Comparison of ENCODE assay signal across 14 cellular contexts in the genomic region with DNA sequence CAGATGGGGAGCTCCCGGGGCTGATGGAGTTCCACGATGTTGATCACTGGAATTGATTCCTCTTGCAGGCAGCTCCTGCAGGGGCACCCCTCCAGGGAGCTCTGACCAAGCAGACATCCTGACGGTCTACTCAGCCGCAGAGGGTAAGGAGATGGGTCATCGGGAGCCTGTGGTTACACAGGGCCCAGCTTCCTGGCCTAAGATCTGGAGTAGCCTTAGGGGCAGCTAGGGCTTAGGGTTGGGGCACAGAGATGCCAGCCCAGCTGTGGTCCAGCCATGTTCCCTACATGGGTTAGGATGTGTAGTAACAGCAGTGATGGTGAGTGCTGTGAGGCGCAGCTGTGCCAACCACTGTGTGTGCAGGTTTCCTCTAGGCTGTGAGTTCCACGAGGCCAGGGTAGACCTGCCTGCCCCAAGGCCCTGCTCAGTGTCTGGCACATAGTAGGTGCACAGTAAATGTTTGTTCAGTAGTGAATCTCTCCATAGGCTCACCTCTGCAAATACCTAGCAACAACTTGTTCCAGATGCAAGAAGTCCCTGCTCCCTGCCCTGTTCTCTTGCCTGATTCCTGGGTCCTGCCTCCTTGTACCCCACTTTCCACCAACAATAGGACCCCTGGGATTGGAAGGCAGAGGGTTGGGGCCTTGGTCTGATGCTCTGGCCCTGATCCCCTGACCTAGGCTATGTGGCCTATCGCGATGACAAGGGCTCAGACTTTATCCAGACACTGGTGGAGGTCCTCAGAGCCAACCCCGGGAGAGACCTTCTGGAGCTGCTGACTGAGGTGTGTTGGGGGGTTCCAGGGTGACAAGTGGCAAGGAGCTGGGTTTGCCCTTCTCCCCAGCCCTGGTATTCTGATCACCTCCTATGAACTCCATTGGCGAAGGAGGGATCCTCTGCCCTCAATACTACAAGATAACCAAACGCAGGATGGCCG. TPM values are rescaled to one million over a fixed set of nuclear protein-coding genes. Genes with fewer than 3 reads are reported as not detected.
DNase-seq lines count a peak whose midpoint lies in the region; ATAC-seq and TF ChIP-seq lines count a peak whose summit lies in the region.
"Had no signal": no experiment of that assay in that cellular context is flagged by ENCODE, and none has a peak within 500 bp of the region (broad histone marks: within the 10 kb centered on the region; RNA-seq: fewer than 3 reads in every experiment).

No MANE protein-coding gene starts in this region.

- H3K4me2 ChIP-seq in IMR-90 (ENCODE audit: low read depth, low read length), result no peak overlapping the region
- no peak overlapping the region for H3K4me2 ChIP-seq in osteoblast (ENCODE audit: insufficient read depth, low read length)

- no peak overlapping the region for H3K14ac ChIP-seq in IMR-90 (replicated peaks; ENCODE audit: low read depth, low read length)

- H4K5ac ChIP-seq in IMR-90 (ENCODE audit: low read depth, low read length), result no peak overlapping the region

- no peak overlapping the region for H2BK120ac ChIP-seq in IMR-90 (ENCODE audit: low read depth, low read length)

- 0 out of 2 replicates have a peak, but pooled peaks cover 7% of the 10 kb centered on the region for H3K9me1 ChIP-seq in IMR-90 (ENCODE audit: insufficient read depth, low read length)

- H2AFZ ChIP-seq in IMR-90 (replicated peaks; ENCODE audit: low read length, poor library complexity), result no peak overlapping the region
- H2AFZ ChIP-seq in osteoblast (ENCODE audit: low read length), result no peak overlapping the region

- H2BK5ac ChIP-seq in IMR-90 (ENCODE audit: low read depth, low read length, poor library complexity, severe bottlenecking), result no peak overlapping the region

- H3K79me1 ChIP-seq in IMR-90 (ENCODE audit: low read depth in 1 of 2, low read length in 2 of 2), result peaks cover 0 to 13% of the 10 kb centered on the region in 2 experiments; a peak in 2 of 4 replicates

- no peak overlapping the region for H2BK15ac ChIP-seq in IMR-90 (ENCODE audit: low read depth, low read length)

- dilution Hi-C loops in IMR-90 (cut with HindIII; ENCODE audit: low sequenced_read_pairs, unreplicated experiment), result no loop called here

- DNase-seq in T-helper 2 cell treated with Interferon-gamma antibody and Interleukin-4, amounts not matched to agents 5 μg/mL and 100 μg/mL, for 36 hours (ENCODE audit: low spot score), result no peak
- DNase-seq in T-helper 2 cell (no peak), IMR-90 (no peak), osteoblast (ENCODE audit: insufficient read length, low spot score, missing footprints) (peak; percentile 83), kidney glomerular epithelial cell (lab: John Stamatoyannopoulos, UW) (no peak)
- DNase-seq: activated CD8-positive, alpha-beta memory T cell treated with anti-CD3 and anti-CD28 coated beads, Interleukin-2, amount 50 U/mL, for 4 hours; T1000; tibial artery had no signal

- POLR2A ChIA-PET in IMR-90 (lab: Charles Lee; ENCODE audit: unreplicated experiment), result interaction anchor here (0.6 to 1.0 kb wide), 2 partner anchors 14 to 23 kb away, joined by 3 read pairs; a partner anchor contains a TSS

- peak overlapping the region; percentile 98 for H2AK9ac ChIP-seq in IMR-90 (replicated peaks; ENCODE audit: low read depth, low read length, poor library complexity)

- CTCF ChIA-PET in IMR-90 (lab: Yijun Ruan, JAX), result interaction anchor here (1.6 kb wide), 1 partner anchor 19 kb away, joined by 6 read pairs; no protein-coding TSS in a partner anchor

- ATAC-seq in IMR-90 (ENCODE audit: low read depth) (no peak), HG02870 (IDR thresholded peaks at IDR 0.05; ENCODE audit: unreplicated experiment) (no peak), GM19328 (IDR thresholded peaks at IDR 0.05; ENCODE audit: unreplicated experiment) (no peak)

- H3K27me3 ChIP-seq in IMR-90 (ENCODE audit: control insufficient read depth, insufficient read depth, low read length), result no peaks in the 10 kb centered on the region
- no peaks in the 10 kb centered on the region for H3K27me3 ChIP-seq in osteoblast (ENCODE audit: insufficient read depth, low read length)
- H3K27me3 ChIP-seq: right lobe of liver, tibial artery had no signal

- in situ Hi-C loops in IMR-90 (cut with MboI; ENCODE audit: low sequenced_read_pairs), result no loop called here

- 100% methylated on average over 1 of the region's 13 CpGs; no CpG with 5 or more reads in 1 of the 2 experiments for WGBS in IMR-90 (ENCODE audit: extremely low coverage in 2 of 2, insufficient read length in 1 of 2), 2 experiments

- no peaks in the 10 kb centered on the region for H3K36me3 ChIP-seq in IMR-90 (ENCODE audit: control insufficient read depth, insufficient read depth, low read length)
- H3K36me3 ChIP-seq in osteoblast (ENCODE audit: insufficient read depth, low read length), result no peaks in the 10 kb centered on the region
- H3K36me3 ChIP-seq: right lobe of liver, tibial artery had no signal

- H3K9me3 ChIP-seq in IMR-90 (ENCODE audit: control insufficient read depth, insufficient read depth, low read length) (no peaks in the 10 kb centered on the region), osteoblast (ENCODE audit: low read depth, low read length) (no peaks in the 10 kb centered on the region)
- H3K9me3 ChIP-seq: right lobe of liver, tibial artery had no signal

- H3K27ac ChIP-seq in IMR-90 (ENCODE audit: insufficient read depth, low read length), result no peak overlapping the region
- H3K27ac ChIP-seq in osteoblast (ENCODE audit: low read depth, low read length), result no peak overlapping the region

- no peak overlapping the region for H4K8ac ChIP-seq in IMR-90 (ENCODE audit: low read depth in 2 of 2, low read length in 2 of 2)

- H3K27ac Mint-ChIP-seq in T-helper 2 cell treated with Interferon-gamma antibody and Interleukin-4, amounts not matched to agents 5 μg/mL and 100 μg/mL, for 36 hours, result no peak overlapping the region
- peak overlapping the region in 3 of 5 experiments; percentile 50 to 78 (median 66) for H3K27ac Mint-ChIP-seq in brain

- H4K20me1 ChIP-seq in IMR-90 (ENCODE audit: insufficient read depth, low read length) (peaks cover 11% of the 10 kb centered on the region), osteoblast (ENCODE audit: insufficient read depth, low read length) (no peaks in the 10 kb centered on the region)

- H3K4ac ChIP-seq in IMR-90 (ENCODE audit: low read depth, low read length), result peak overlapping the region; percentile 95

- H3K27me3 Mint-ChIP-seq in T-helper 2 cell treated with Interferon-gamma antibody and Interleukin-4, amounts not matched to agents 5 μg/mL and 100 μg/mL, for 36 hours (ENCODE audit: low read depth), result peaks cover 17% of the 10 kb centered on the region
- peaks cover 19% of the 10 kb centered on the region for H3K27me3 Mint-ChIP-seq in brain

- no peak overlapping the region for H3K23ac ChIP-seq in IMR-90 (ENCODE audit: low read depth, low read length)

- intact Hi-C loops in IMR-90 (cut with micrococcal nuclease), result no loop called here

- TF ChIP-seq POLR2A in IMR-90 (IDR thresholded peaks at IDR 0.05; ENCODE audit: low read depth, low read length), result no peak

- no peaks in the 10 kb centered on the region for H3K79me2 ChIP-seq in osteoblast (ENCODE audit: insufficient read depth, low read length)

- BruUV-seq in IMR-90 (replicated peaks; lab: Mats Ljungman, UMichigan), result no TSS peak

- peaks cover 3% of the 10 kb centered on the region; the same call in 1 of the 2 replicates for H3K4me1 ChIP-seq in IMR-90 (ENCODE audit: control insufficient read depth, insufficient read depth, low read length)
- peaks cover 4% of the 10 kb centered on the region for H3K4me1 ChIP-seq in osteoblast (ENCODE audit: insufficient read depth, low read length)

- no peak overlapping the region for H3K56ac ChIP-seq in IMR-90 (ENCODE audit: extremely low read depth, insufficient read depth, low read length)

- no peak overlapping the region for H3K18ac ChIP-seq in IMR-90 (ENCODE audit: low read depth, low read length)

- H2BK20ac ChIP-seq in IMR-90 (ENCODE audit: low read depth, low read length), result no peak overlapping the region

- no peak overlapping the region for H4K91ac ChIP-seq in IMR-90 (ENCODE audit: insufficient read depth, low read depth, low read length)

- H3K4me1 Mint-ChIP-seq in T-helper 2 cell treated with Interferon-gamma antibody and Interleukin-4, amounts not matched to agents 5 μg/mL and 100 μg/mL, for 36 hours (ENCODE audit: low read depth), result peaks cover 20% of the 10 kb centered on the region
- H3K4me1 Mint-ChIP-seq in brain, result peaks cover 21% of the 10 kb centered on the region

- no peak overlapping the region for H3K9ac ChIP-seq in IMR-90 (ENCODE audit: low read depth, low read length)

- H3K4me3 ChIP-seq in IMR-90 (ENCODE audit: insufficient read depth, low read depth, low read length) (no peak overlapping the region), osteoblast (ENCODE audit: insufficient read depth, low read length) (no peak overlapping the region)

- no peaks in the 10 kb centered on the region for H3K9me3 Mint-ChIP-seq in T-helper 2 cell treated with Interferon-gamma antibody and Interleukin-4, amounts not matched to agents 5 μg/mL and 100 μg/mL, for 36 hours
- peaks cover 3 to 14% (median 8%) of the 10 kb centered on the region in 5 experiments for H3K9me3 Mint-ChIP-seq in brain

- no peaks in the 10 kb centered on the region for H3K36me3 Mint-ChIP-seq in T-helper 2 cell treated with Interferon-gamma antibody and Interleukin-4, amounts not matched to agents 5 μg/mL and 100 μg/mL, for 36 hours (ENCODE audit: low read depth)
- no peaks in the 10 kb centered on the region for H3K36me3 Mint-ChIP-seq in brain

- TF ChIP-seq RAD21 in IMR-90 (IDR thresholded peaks at IDR 0.05; ENCODE audit: low read length), result no peak

- no peak overlapping the region; the same call in 1 of the 2 replicates for H2AK5ac ChIP-seq in IMR-90 (ENCODE audit: low read depth, low read length)

- TF ChIP-seq CTCF in IMR-90 (conservative IDR thresholded peaks at IDR 0.05; ENCODE audit: low read depth, low read length) (no peak), brain (conservative IDR thresholded peaks at IDR 0.05) (no peak), osteoblast (IDR thresholded peaks at IDR 0.05; ENCODE audit: extremely low read depth, low read depth, low read length) (no peak)

- peak overlapping the region; percentile 68 for H3K4me3 Mint-ChIP-seq in T-helper 2 cell treated with Interferon-gamma antibody and Interleukin-4, amounts not matched to agents 5 μg/mL and 100 μg/mL, for 36 hours
- H3K4me3 Mint-ChIP-seq in brain, result peak overlapping the region; percentile 80 to 95 (median 89)

RNA-seq across cellular contexts. Expression of a gene that starts 13.7 kb away (rescaled TPM):
- total RNA-seq in IMR-90 (2012; rRNA removed), result 0.56 and 0.72 TPM in 2 replicates
- polyA plus RNA-seq in IMR-90 (2012; rRNA removed), result 4.0 and 4.1 TPM in 2 replicates
- 2.3 and 4.0 TPM in 2 replicates for polyA plus RNA-seq in IMR-90 (2012; cell fraction: cytosol; rRNA removed)
- 1.7 and 4.7 TPM in 2 replicates for polyA plus RNA-seq in IMR-90 (2012; cell fraction: nucleus; rRNA removed; ENCODE audit: low replicate concordance)
- 30.4 TPM for polyA plus RNA-seq in brain (ENCODE audit: insufficient read depth, low read depth, low replicate concordance)
- total RNA-seq in osteoblast, result 8.0 and 9.4 TPM in 2 replicates

RNA-seq across cellular contexts. Expression of a gene that starts 36.1 kb away (rescaled TPM):
- total RNA-seq in IMR-90 (2012; rRNA removed) (8.2 and 8.3 TPM in 2 replicates), osteoblast (17.4 and 17.7 TPM in 2 replicates)
- polyA plus RNA-seq in IMR-90 (2012; rRNA removed) (12.7 and 14.5 TPM in 2 replicates), brain (ENCODE audit: insufficient read depth, low read depth, low replicate concordance) (25.2 TPM)
- polyA plus RNA-seq in IMR-90 (2012; cell fraction: cytosol; rRNA removed), result 9.2 and 18.7 TPM in 2 replicates
- polyA plus RNA-seq in IMR-90 (2012; cell fraction: nucleus; rRNA removed; ENCODE audit: low replicate concordance), result 15.6 and 43.0 TPM in 2 replicates

RNA-seq across cellular contexts. Expression of a gene that starts 39.5 kb away (rescaled TPM):
- total RNA-seq in IMR-90 (2012; rRNA removed), result not detected in 2 replicates
- polyA plus RNA-seq in IMR-90 (2012; rRNA removed), result 0.12 and 0.27 TPM in 2 replicates
- polyA plus RNA-seq in IMR-90 (2012; cell fraction: cytosol; rRNA removed), result 0.18 TPM in 1 of 2 replicates, not detected in the other
- 0.29 and 0.42 TPM in 2 replicates for polyA plus RNA-seq in IMR-90 (2012; cell fraction: nucleus; rRNA removed; ENCODE audit: low replicate concordance)
- polyA plus RNA-seq in brain (ENCODE audit: insufficient read depth, low read depth, low replicate concordance), result not detected
- total RNA-seq in osteoblast, result 0.36 TPM in 1 of 2 replicates, not detected in the other
- total RNA-seq: GM12878, mononuclear cell, right lobe of liver had no signal

RNA-seq across cellular contexts. Expression of a gene that starts 49.4 kb away (rescaled TPM):
- total RNA-seq in IMR-90 (2012; rRNA removed), result not detected in 2 replicates
- polyA plus RNA-seq in IMR-90 (2012; rRNA removed), result not detected in 2 replicates
- not detected in 2 replicates for polyA plus RNA-seq in IMR-90 (2012; cell fraction: cytosol; rRNA removed)
- polyA plus RNA-seq in IMR-90 (2012; cell fraction: nucleus; rRNA removed; ENCODE audit: low replicate concordance), result 0.02 and 0.12 TPM in 2 replicates
- not detected for polyA plus RNA-seq in brain (ENCODE audit: insufficient read depth, low read depth, low replicate concordance)
- total RNA-seq in osteoblast, result not detected in 2 replicates
- total RNA-seq: right lobe of liver had no signal
